11 cellular contexts compared by ENCODE assay signal in the genomic region with DNA sequence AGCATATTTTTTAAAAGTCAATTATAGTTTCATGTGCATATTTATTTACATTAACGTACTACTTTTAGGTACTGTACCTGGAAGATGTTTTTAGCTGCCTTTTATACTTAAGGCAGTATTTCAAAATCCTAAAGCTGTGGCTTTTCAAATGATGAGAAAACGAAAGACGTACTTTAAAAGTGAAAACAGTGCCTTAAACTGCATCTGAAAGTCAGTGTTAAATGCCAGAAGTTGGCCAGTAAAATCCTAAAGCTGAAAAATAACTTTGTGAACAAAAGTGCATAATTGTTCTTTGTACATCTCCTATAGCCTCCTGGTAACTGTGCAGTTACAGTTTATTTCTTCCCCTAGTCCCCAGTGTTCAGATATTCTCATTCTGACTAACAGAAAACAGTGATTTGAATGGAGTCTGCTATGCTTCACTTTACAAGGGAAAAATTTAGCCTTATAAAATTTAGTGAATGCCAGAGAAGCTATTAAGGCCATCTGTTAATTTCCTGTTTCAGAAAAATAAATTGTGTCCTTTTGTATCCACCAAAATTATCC. TPM values are rescaled to one million over a fixed set of nuclear protein-coding genes. Genes with fewer than 3 reads are reported as not detected.
A peak's percentile ranks its signal among the peaks of the same experiment; 100 is the strongest.
DNase-seq lines count a peak whose midpoint lies in the region; ATAC-seq, FAIRE-seq and TF ChIP-seq lines count a peak whose summit lies in the region.
"Had no signal": no experiment of that assay in that cellular context is flagged by ENCODE, and none has a peak within 500 bp of the region (broad histone marks: within the 10 kb centered on the region; RNA-seq: fewer than 3 reads in every experiment).

No MANE protein-coding gene starts in this region.

- 79 to 87% methylated on average over 3 of the region's 3 CpGs for WGBS in pancreas, 2 donors

- H3K4me1 Mint-ChIP-seq in CD4-positive, alpha-beta T cell (ENCODE audit: low read depth), result peaks cover 22% of the 10 kb centered on the region
- H3K4me1 Mint-ChIP-seq in CD14-positive monocyte, result peaks cover 26% of the 10 kb centered on the region

- no peaks in the 10 kb centered on the region for H3K9me3 Mint-ChIP-seq in CD4-positive, alpha-beta T cell
- H3K9me3 Mint-ChIP-seq in CD14-positive monocyte, result no peaks in the 10 kb centered on the region
- H3K9me3 Mint-ChIP-seq: naive thymus-derived CD8-positive, alpha-beta T cell had no signal

- FAIRE-seq in pancreas (lab: Jason Lieb, UNC), result no peak

- H3K36me3 ChIP-seq in Panc1 (ENCODE audit: control insufficient read depth, insufficient read depth, low read length) (peaks cover 8% of the 10 kb centered on the region; the same call in 1 of the 2 replicates), pancreas (no peaks in the 10 kb centered on the region)

- POLR2A ChIA-PET in CD4-positive, alpha-beta T cell (lab: Charles Lee), result interaction anchor here (1.0 to 1.5 kb wide), 3 partner anchors 11 to 183 kb away, joined by 3 read pairs; a partner anchor contains a TSS
- POLR2A ChIA-PET in Panc1 (lab: Charles Lee), result no interaction called here

- intact Hi-C loops in CD4-positive, alpha-beta T cell (cut with DNase I, micrococcal nuclease), result no loop called here
- intact Hi-C loops in Panc1 (cut with micrococcal nuclease; ENCODE audit: unreplicated experiment) (no loop called here), CD14-positive monocyte (cut with micrococcal nuclease) (no loop called here), pancreas (cut with DNase I) (no loop called here)

- DNase-seq in CD4-positive, alpha-beta T cell, result no peak
- DNase-seq in Panc1 (ENCODE audit: low read depth, low spot score), result no peak
- peak; percentile 19 for DNase-seq in fibroblast of peridontal ligament (ENCODE audit: extremely low read depth)
- DNase-seq in CD14-positive monocyte (ENCODE audit: low spot score), result no peak
- DNase-seq in GM19240 (ENCODE audit: insufficient read length, low spot score), result no peak
- no peak for DNase-seq in pancreas
- DNase-seq: activated CD8-positive, alpha-beta memory T cell treated with anti-CD3 and anti-CD28 coated beads, Interleukin-2, amount 50 U/mL, for 4 hours; naive thymus-derived CD8-positive, alpha-beta T cell; NCI-H1105 had no signal

- no peaks in the 10 kb centered on the region for H3K9me3 ChIP-seq in CD4-positive, alpha-beta T cell (ENCODE audit: control insufficient read depth, low read length)
- H3K9me3 ChIP-seq in Panc1 (ENCODE audit: control insufficient read depth, insufficient read depth, low read depth, low read length), result no peaks in the 10 kb centered on the region
- no peaks in the 10 kb centered on the region for H3K9me3 ChIP-seq in pancreas

- H3K27me3 Mint-ChIP-seq in CD4-positive, alpha-beta T cell, result no peaks in the 10 kb centered on the region
- H3K27me3 Mint-ChIP-seq in CD14-positive monocyte (ENCODE audit: low read depth in 3 of 3), result peaks cover 0 to 1% (median 0%) of the 10 kb centered on the region in 3 donors
- H3K27me3 Mint-ChIP-seq: naive thymus-derived CD8-positive, alpha-beta T cell had no signal

- H3K27ac ChIP-seq in CD4-positive, alpha-beta T cell (ENCODE audit: low read depth, low read length), result no peak overlapping the region
- H3K27ac ChIP-seq in Panc1 (ENCODE audit: low read length) (peak overlapping the region; percentile 48), pancreas (no peak overlapping the region)

- in situ Hi-C loops in Panc1 (cut with HindIII; ENCODE audit: low pct_unique_long_range_greater_than_20kb, low sequenced_read_pairs), result no loop called here

- H3K27ac Mint-ChIP-seq in CD4-positive, alpha-beta T cell, result peak overlapping the region; percentile 63
- peak overlapping the region in 1 of 7 donors; percentile 36 for H3K27ac Mint-ChIP-seq in CD14-positive monocyte

- CTCF ChIA-PET in CD4-positive, alpha-beta T cell (lab: Charles Lee), result no interaction called here
- CTCF ChIA-PET in Panc1 (lab: Charles Lee), result no interaction called here

- no peak overlapping the region for H3K4me3 ChIP-seq in Panc1 (ENCODE audit: low read depth in 2 of 2, low read length in 2 of 2)
- no peak overlapping the region for H3K4me3 ChIP-seq in pancreas

- no peak for TF ChIP-seq CTCF in CD4-positive, alpha-beta T cell (IDR thresholded peaks at IDR 0.05)
- TF ChIP-seq CTCF in Panc1 (IDR thresholded peaks at IDR 0.05), result no peak
- no peak for TF ChIP-seq CTCF in CD14-positive monocyte (IDR thresholded peaks at IDR 0.05)
- no peak for TF ChIP-seq CTCF in pancreas (IDR thresholded peaks at IDR 0.05)

- H3K4me1 ChIP-seq in Panc1 (ENCODE audit: control insufficient read depth, insufficient read depth, low read length) (peaks cover 48% of the 10 kb centered on the region), pancreas (peaks cover 0 to 22% (median 7%) of the 10 kb centered on the region in 3 donors)

- ATAC-seq in CD4-positive, alpha-beta T cell (ENCODE audit: poor library complexity), result no peak
- ATAC-seq in GM21529 (IDR thresholded peaks at IDR 0.05; ENCODE audit: unreplicated experiment) (peak; percentile 25), Panc1 (no peak), pancreas (no peak), HG03025 (IDR thresholded peaks at IDR 0.05; ENCODE audit: low FRiP score, unreplicated experiment) (no peak)
- ATAC-seq: naive thymus-derived CD8-positive, alpha-beta T cell had no signal

- H3K36me3 Mint-ChIP-seq in CD4-positive, alpha-beta T cell (ENCODE audit: low read depth), result peaks cover 55% of the 10 kb centered on the region
- peaks cover 27 to 29% of the 10 kb centered on the region in 2 donors for H3K36me3 Mint-ChIP-seq in CD14-positive monocyte

- BruUV-seq in Panc1 (replicated peaks; lab: Mats Ljungman, UMichigan), result no TSS peak

- H3K27me3 ChIP-seq in CD4-positive, alpha-beta T cell (ENCODE audit: control insufficient read depth, insufficient read depth, low read length), result no peaks in the 10 kb centered on the region
- no peaks in the 10 kb centered on the region for H3K27me3 ChIP-seq in Panc1 (ENCODE audit: control insufficient read depth, insufficient read depth, low read length)
- H3K27me3 ChIP-seq in pancreas, result no peaks in the 10 kb centered on the region

- H3K4me3 Mint-ChIP-seq in CD4-positive, alpha-beta T cell, result peak overlapping the region; percentile 67
- no peak overlapping the region for H3K4me3 Mint-ChIP-seq in CD14-positive monocyte

RNA-seq across cellular contexts. Expression of a gene that starts 6.8 kb away (rescaled TPM):
- total RNA-seq in CD4-positive, alpha-beta T cell, result 10 to 100 TPM; 32.1 to 35.4 TPM
- 29.0 TPM for total RNA-seq in Panc1 (2021; ENCODE audit: unreplicated experiment)
- 19.7 TPM for polyA plus RNA-seq in Panc1 (2012; ENCODE audit: insufficient read length)
- polyA plus RNA-seq in CD14-positive monocyte, result 1 to 10 TPM; 2.3 to 5.1 TPM
- 10 to 100 TPM in 1 of 6 donors, 1 to 10 TPM in 5; 5.1 to 12.0 (median 8.3) TPM for total RNA-seq in pancreas
- 10 to 100 TPM; 11.5 to 14.0 TPM for polyA plus RNA-seq in pancreas

RNA-seq across cellular contexts. Expression of a gene that starts 50.7 kb away (rescaled TPM):
- 1 to 10 TPM; 6.3 to 6.6 TPM for total RNA-seq in CD4-positive, alpha-beta T cell
- 61.3 TPM for total RNA-seq in Panc1 (2021; ENCODE audit: unreplicated experiment)
- polyA plus RNA-seq in Panc1 (2012; ENCODE audit: insufficient read length), result 42.4 TPM
- polyA plus RNA-seq in CD14-positive monocyte, result 10 to 100 TPM; 65.4 to 71.2 TPM
- 10 to 100 TPM in 4 of 6 donors, 1 to 10 TPM in 2; 7.8 to 14.4 (median 10.5) TPM for total RNA-seq in pancreas
- polyA plus RNA-seq in pancreas, result 10 to 100 TPM; 13.2 to 22.5 TPM
